8 cellular contexts compared by ENCODE assay signal in the genomic region with DNA sequence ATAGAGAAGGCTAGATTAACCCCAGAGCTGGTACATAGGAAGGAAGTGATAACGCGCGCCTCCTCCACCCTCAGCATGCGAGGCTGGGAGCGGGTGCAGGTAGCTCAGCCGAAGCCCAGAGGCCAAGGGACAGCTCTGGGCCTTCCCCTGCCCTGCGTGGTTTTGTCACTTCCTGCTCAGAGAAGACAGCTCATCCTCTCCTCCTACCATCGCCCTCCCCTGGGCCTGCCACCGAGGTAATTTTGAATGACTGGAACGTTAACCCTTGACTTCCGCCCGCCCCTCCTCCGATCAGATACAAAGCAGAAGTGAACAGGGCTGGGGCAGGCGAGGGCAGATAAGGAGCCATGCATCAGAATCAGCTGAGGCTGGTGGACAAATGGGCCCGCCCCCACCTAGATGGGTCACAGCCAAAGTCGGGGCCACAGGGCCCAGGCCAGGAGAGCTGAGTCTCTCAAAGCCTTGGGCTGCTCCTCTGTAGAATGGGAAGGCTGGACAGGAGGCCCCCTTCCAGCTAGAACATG. TPM values are rescaled to one million over a fixed set of nuclear protein-coding genes. Genes with fewer than 3 reads are reported as not detected.
A peak's percentile ranks its signal among the peaks of the same experiment; 100 is the strongest.
DNase-seq lines count a peak whose midpoint lies in the region; ATAC-seq and TF ChIP-seq lines count a peak whose summit lies in the region.

No MANE protein-coding gene starts in this region.

- CTCF ChIA-PET in A673 (lab: Charles Lee) = no interaction called here

- no peaks in the 10 kb centered on the region for H3K27me3 Mint-ChIP-seq in activated CD4-positive, alpha-beta T cell treated with anti-CD3 and anti-CD28 coated beads, Interleukin-2, amount 10 ng/mL, durations not matched to agents 24 days and 14 days

- TF ChIP-seq CTCF in DOHH2 (IDR thresholded peaks at IDR 0.05; ENCODE audit: low read depth, low read length, poor library complexity, severe bottlenecking) (no peak), Loucy (conservative IDR thresholded peaks at IDR 0.05; ENCODE audit: low read length) (no peak), A673 (conservative IDR thresholded peaks at IDR 0.05; ENCODE audit: low read depth, low read length) (no peak)

- no TSS peak for BruUV-seq in A673 (replicated peaks; lab: Mats Ljungman, UMichigan)

- H4K20me1 ChIP-seq in DOHH2 (ENCODE audit: control insufficient read depth, insufficient read depth, low read depth, low read length) (no peaks in the 10 kb centered on the region), Loucy (ENCODE audit: insufficient read depth, low read length, poor library complexity, severe bottlenecking) (peaks cover 54% of the 10 kb centered on the region)

- H3K4me2 ChIP-seq in DOHH2 (ENCODE audit: low read length) (peak overlapping the region; percentile 83), Loucy (ENCODE audit: low read depth, low read length, poor library complexity, severe bottlenecking) (peak overlapping the region; percentile 98)

- intact Hi-C loops in activated CD4-positive, alpha-beta T cell treated with anti-CD3 and anti-CD28 coated beads, Interleukin-2, amount 10 ng/mL, durations not matched to agents 24 days and 14 days (cut with micrococcal nuclease) = loop anchor here (1.0 to 5.0 kb wide), 7 partner anchors 12 to 465 kb away; a partner anchor contains a TSS
- intact Hi-C loops in posterior vena cava (cut with DNase I) = no loop called here
- intact Hi-C loops in A673 (cut with micrococcal nuclease; ENCODE audit: unreplicated experiment) = no loop called here

- peaks cover 56% of the 10 kb centered on the region for H3K36me3 Mint-ChIP-seq in activated CD4-positive, alpha-beta T cell treated with anti-CD3 and anti-CD28 coated beads, Interleukin-2, amount 10 ng/mL, durations not matched to agents 24 days and 14 days (ENCODE audit: low read depth)

- no peaks in the 10 kb centered on the region for H3K9me3 Mint-ChIP-seq in activated CD4-positive, alpha-beta T cell treated with anti-CD3 and anti-CD28 coated beads, Interleukin-2, amount 10 ng/mL, durations not matched to agents 24 days and 14 days

- peak overlapping the region; percentile 99 for H3K4me3 Mint-ChIP-seq in activated CD4-positive, alpha-beta T cell treated with anti-CD3 and anti-CD28 coated beads, Interleukin-2, amount 10 ng/mL, durations not matched to agents 24 days and 14 days

- H3K36me3 ChIP-seq in DOHH2 (ENCODE audit: control insufficient read depth, low read length) (peaks cover 56% of the 10 kb centered on the region), Loucy (ENCODE audit: insufficient read depth, low read length) (peaks cover 36% of the 10 kb centered on the region; the same call in 1 of the 2 replicates), A673 (ENCODE audit: insufficient read depth, low read length, poor library complexity, severe bottlenecking) (no peaks in the 10 kb centered on the region)
- H3K36me3 ChIP-seq in effector memory CD4-positive, alpha-beta T cell (ENCODE audit: control insufficient read depth, insufficient read depth, low read length) = peaks cover 20% of the 10 kb centered on the region

- POLR2A ChIA-PET in A673 (lab: Charles Lee; ENCODE audit: low non-redundant PET) = no interaction called here

- peak overlapping the region; percentile 99 for H3K9ac ChIP-seq in Loucy (ENCODE audit: low read depth, low read length, poor library complexity, severe bottlenecking)

- no peaks in the 10 kb centered on the region for H3K9me3 ChIP-seq in DOHH2 (ENCODE audit: control insufficient read depth, insufficient read depth, low read length)
- no peaks in the 10 kb centered on the region for H3K9me3 ChIP-seq in Loucy (ENCODE audit: insufficient read depth, low read depth, low read length)
- no peaks in the 10 kb centered on the region for H3K9me3 ChIP-seq in effector memory CD4-positive, alpha-beta T cell (ENCODE audit: control insufficient read depth, low read length)
- no peaks in the 10 kb centered on the region for H3K9me3 ChIP-seq in A673 (ENCODE audit: low read depth, low read length, poor library complexity, severe bottlenecking)

- peak overlapping the region; percentile 93 for H3K4me3 ChIP-seq in DOHH2 (ENCODE audit: low read length)
- peak overlapping the region; percentile 94 for H3K4me3 ChIP-seq in Loucy (ENCODE audit: low read length, poor library complexity, severe bottlenecking)
- H3K4me3 ChIP-seq in effector memory CD4-positive, alpha-beta T cell (ENCODE audit: insufficient read depth, low read depth, low read length, poor library complexity, severe bottlenecking) = peak overlapping the region; percentile 90
- no peak overlapping the region for H3K4me3 ChIP-seq in A673 (ENCODE audit: low read depth, low read length, poor library complexity, severe bottlenecking)

- H3K9me2 ChIP-seq in DOHH2 (replicated peaks; ENCODE audit: control insufficient read depth, low read length) (no peaks in the 10 kb centered on the region), Loucy (replicated peaks; ENCODE audit: low read depth, low read length) (no peaks in the 10 kb centered on the region)

- H3F3A ChIP-seq in DOHH2 (ENCODE audit: control insufficient read depth, insufficient read depth) (peaks cover 18% of the 10 kb centered on the region), Loucy (ENCODE audit: low read depth) (peaks cover 12% of the 10 kb centered on the region; the same call in 1 of the 2 replicates)

- H3K27ac ChIP-seq in DOHH2 (ENCODE audit: low read depth, low read length) (peak overlapping the region; percentile 93), A673 (ENCODE audit: low read depth, low read length, poor library complexity, severe bottlenecking) (no peak overlapping the region)
- H3K27ac ChIP-seq in effector memory CD4-positive, alpha-beta T cell (ENCODE audit: insufficient read depth, low read length, poor library complexity, severe bottlenecking) = peak overlapping the region; percentile 87

- H3K79me2 ChIP-seq in DOHH2 (ENCODE audit: control insufficient read depth, low read length) (peaks cover 59% of the 10 kb centered on the region), Loucy (ENCODE audit: insufficient read depth, low read length) (peaks cover 66% of the 10 kb centered on the region)

- H3K27ac Mint-ChIP-seq in activated CD4-positive, alpha-beta T cell treated with anti-CD3 and anti-CD28 coated beads, Interleukin-2, amount 10 ng/mL, durations not matched to agents 24 days and 14 days = peak overlapping the region; percentile 98

- H3K4me1 Mint-ChIP-seq in activated CD4-positive, alpha-beta T cell treated with anti-CD3 and anti-CD28 coated beads, Interleukin-2, amount 10 ng/mL, durations not matched to agents 24 days and 14 days = peaks cover 62% of the 10 kb centered on the region

- H2AFZ ChIP-seq in Loucy (ENCODE audit: low read length) = no peak overlapping the region

- H3K27me3 ChIP-seq in DOHH2 (ENCODE audit: control insufficient read depth, low read length) = no peaks in the 10 kb centered on the region
- peaks cover 7% of the 10 kb centered on the region for H3K27me3 ChIP-seq in Loucy (ENCODE audit: insufficient read depth, low read length, poor library complexity, severe bottlenecking)
- no peaks in the 10 kb centered on the region for H3K27me3 ChIP-seq in effector memory CD4-positive, alpha-beta T cell (replicated peaks; ENCODE audit: control insufficient read depth, insufficient read depth, low read length, poor library complexity, severe bottlenecking)
- no peaks in the 10 kb centered on the region for H3K27me3 ChIP-seq in A673 (replicated peaks; ENCODE audit: insufficient read depth, low read depth, low read length, poor library complexity)

- peaks cover 82% of the 10 kb centered on the region for H3K4me1 ChIP-seq in DOHH2 (ENCODE audit: control insufficient read depth, low read length)
- peaks cover 62% of the 10 kb centered on the region for H3K4me1 ChIP-seq in Loucy (ENCODE audit: insufficient read depth, low read length, poor library complexity, severe bottlenecking)
- H3K4me1 ChIP-seq in effector memory CD4-positive, alpha-beta T cell (ENCODE audit: control insufficient read depth, insufficient read depth, low read length, poor library complexity, severe bottlenecking) = peaks cover 58% of the 10 kb centered on the region
- peaks cover 11% of the 10 kb centered on the region for H3K4me1 ChIP-seq in A673 (ENCODE audit: insufficient read depth, low read length, poor library complexity, severe bottlenecking)

- peak; percentile 97 for DNase-seq in activated CD4-positive, alpha-beta T cell treated with anti-CD3 and anti-CD28 coated beads, Interleukin-2, amount 10 ng/mL, durations not matched to agents 24 days and 14 days
- DNase-seq in effector memory CD4-positive, alpha-beta T cell = peak; percentile 87 to 88 (median 88)
- DNase-seq in posterior vena cava (ENCODE audit: low spot score) (peak; percentile 92), A673 (ENCODE audit: low spot score) (no peak), NCI-H774 (lab: John Stamatoyannopoulos, UW) (no peak)

- ATAC-seq in GM21717 (IDR thresholded peaks at IDR 0.05; ENCODE audit: unreplicated experiment) = peak; percentile 47

RNA-seq across cellular contexts. Expression of a gene that starts 1.6 kb away (rescaled TPM):
- 519 and 540 TPM in 2 replicates for total RNA-seq in activated CD4-positive, alpha-beta T cell treated with anti-CD3 and anti-CD28 coated beads, Interleukin-2, amount 10 ng/mL, durations not matched to agents 24 days and 14 days
- total RNA-seq in posterior vena cava = 10 to 100 TPM; 12.9 to 17.5 TPM
- total RNA-seq in A673 (2021) = 4.0 and 5.8 TPM in 2 replicates

RNA-seq across cellular contexts. Expression of a gene that starts 30.2 kb away (rescaled TPM):
- total RNA-seq in activated CD4-positive, alpha-beta T cell treated with anti-CD3 and anti-CD28 coated beads, Interleukin-2, amount 10 ng/mL, durations not matched to agents 24 days and 14 days = 3.5 and 4.0 TPM in 2 replicates
- total RNA-seq in posterior vena cava (not detected), A673 (2021) (not detected in 2 replicates)

RNA-seq across cellular contexts. Expression of a gene that starts 39.9 kb away (rescaled TPM):
- 43.5 and 44.9 TPM in 2 replicates for total RNA-seq in activated CD4-positive, alpha-beta T cell treated with anti-CD3 and anti-CD28 coated beads, Interleukin-2, amount 10 ng/mL, durations not matched to agents 24 days and 14 days
- total RNA-seq in posterior vena cava = 10 to 100 TPM; 20.7 to 31.7 TPM
- total RNA-seq in A673 (2021) = not detected in 2 replicates

RNA-seq across cellular contexts. Expression of a gene that starts 54.4 kb away (rescaled TPM):
- total RNA-seq in activated CD4-positive, alpha-beta T cell treated with anti-CD3 and anti-CD28 coated beads, Interleukin-2, amount 10 ng/mL, durations not matched to agents 24 days and 14 days = 6.0 and 6.9 TPM in 2 replicates
- total RNA-seq in posterior vena cava (1 to 10 TPM; 1.8 to 6.3 TPM), A673 (2021) (6.3 and 8.6 TPM in 2 replicates)

Comparison
In these comparisons a context has a peak if more than half of its experiments do, and no peak if none do; other contexts are left out.
1. DNase-seq: peak in activated CD4-positive, alpha-beta T cell treated with anti-CD3 and anti-CD28 coated beads, Interleukin-2, amount 10 ng/mL, durations not matched to agents 24 days and 14 days (single experiment), effector memory CD4-positive, alpha-beta T cell (3 of 3) and posterior vena cava (single experiment); none in A673 (single experiment) and NCI-H774 (single experiment).
2. RNA of a gene that starts 1.6 kb away (total RNA-seq): 519 to 540 TPM in activated CD4-positive, alpha-beta T cell treated with anti-CD3 and anti-CD28 coated beads, Interleukin-2, amount 10 ng/mL, durations not matched to agents 24 days and 14 days; 12.9 to 17.5 TPM in posterior vena cava and 4.0 to 5.8 TPM in A673; every median in the first group is over 10 times any median in the second.
3. RNA of a gene that starts 39.9 kb away (total RNA-seq): 43.5 to 44.9 TPM in activated CD4-positive, alpha-beta T cell treated with anti-CD3 and anti-CD28 coated beads, Interleukin-2, amount 10 ng/mL, durations not matched to agents 24 days and 14 days and 20.7 to 31.7 TPM in posterior vena cava; not detected in A673; every median in the first group is over 10 times any median in the second.